8 cellular contexts compared by ENCODE assay signal in genomic region chr5:112976432-112977309, GRCh38. TPM values are rescaled to one million over a fixed set of nuclear protein-coding genes. Genes with fewer than 3 reads are reported as not detected.
A peak's percentile ranks its signal among the peaks of the same experiment; 100 is the strongest.
DNase-seq lines count a peak whose midpoint lies in the region; ATAC-seq and TF ChIP-seq lines count a peak whose summit lies in the region.

Gene DCP2 (plus strand): TSS chr5:112976798. CDS start chr5:112976934, 136 bp downstream.

- H3K36me3 Mint-ChIP-seq in Calu3 (ENCODE audit: insufficient read depth, unreplicated experiment), result peaks cover 39% of the 10 kb centered on the region

- peak within 1 kb of the TSS; percentile 72 for H3K27ac Mint-ChIP-seq in Calu3 (ENCODE audit: unreplicated experiment)

- H3K27ac ChIP-seq in HUES64 (ENCODE audit: low read depth, low read length), result peak within 1 kb of the TSS; percentile 91
- peak within 1 kb of the TSS; percentile 67 for H3K27ac ChIP-seq in OCI-LY1 (ENCODE audit: low read depth, low read length, poor library complexity, severe bottlenecking)

- no peaks in the 10 kb centered on the region for H4K20me1 ChIP-seq in OCI-LY1 (ENCODE audit: insufficient read depth, low read length)

- H3K27me3 Mint-ChIP-seq in Calu3 (ENCODE audit: unreplicated experiment), result no peaks in the 10 kb centered on the region

- under 1% methylated on average over 75 of the region's 75 CpGs for WGBS in HUES64

- H3K4me1 ChIP-seq in HUES64 (ENCODE audit: insufficient read depth, low read length) (peaks cover 26% of the 10 kb centered on the region), OCI-LY1 (ENCODE audit: insufficient read depth, low read length, severe bottlenecking) (peaks cover 40% of the 10 kb centered on the region)

- H3K4me3 ChIP-seq in HUES64 (ENCODE audit: low read length) (peak within 1 kb of the TSS; percentile 85), OCI-LY1 (ENCODE audit: low read depth, low read length, poor library complexity, severe bottlenecking) (peak within 1 kb of the TSS; percentile 94)

- no peaks in the 10 kb centered on the region for H3K9me3 Mint-ChIP-seq in Calu3 (ENCODE audit: low read depth, unreplicated experiment)

- peak; percentile 95 for ATAC-seq in GM21447 (IDR thresholded peaks at IDR 0.05; ENCODE audit: unreplicated experiment)

- H3F3A ChIP-seq in OCI-LY1 (ENCODE audit: insufficient read depth, low read length), result no peaks in the 10 kb centered on the region

- peak within 1 kb of the TSS; percentile 85 for H3K4me2 ChIP-seq in OCI-LY1 (ENCODE audit: low read length)

- peak within 1 kb of the TSS; percentile 83 for H3K4me3 Mint-ChIP-seq in Calu3 (ENCODE audit: low read depth, unreplicated experiment)

- H3K36me3 ChIP-seq in HUES64 (ENCODE audit: insufficient read depth, low read length) (peaks cover 8% of the 10 kb centered on the region), OCI-LY1 (ENCODE audit: insufficient read depth, low read length) (peaks cover 16% of the 10 kb centered on the region)

- H3K9me3 ChIP-seq in HUES64 (ENCODE audit: insufficient read depth, low read depth, low read length) (no peaks in the 10 kb centered on the region), OCI-LY1 (ENCODE audit: low read length) (no peaks in the 10 kb centered on the region)

- peak within 1 kb of the TSS; percentile 85 for H3K9ac ChIP-seq in HUES64 (ENCODE audit: low read depth, low read length)
- H3K9ac ChIP-seq in OCI-LY1 (ENCODE audit: low read length), result peak within 1 kb of the TSS; percentile 94

- CTCF ChIA-PET in Calu3 (lab: Charles Lee), result interaction anchor here (0.7 to 1.3 kb wide), 6 partner anchors 12 to 98 kb away, joined by 3 to 9 read pairs (median 4); partner anchors contain the start of gene REEP5

- peaks cover 30% of the 10 kb centered on the region for H3K4me1 Mint-ChIP-seq in Calu3 (ENCODE audit: low read depth, unreplicated experiment)

- no TSS peak for BruUV-seq in Calu3 (replicated peaks; lab: Mats Ljungman, UMichigan)

- no peak within 1 kb of the TSS; the same call in 1 of the 2 replicates for H2AFZ ChIP-seq in OCI-LY1 (ENCODE audit: low read length)

- H3K27me3 ChIP-seq in HUES64 (ENCODE audit: insufficient read depth, low read length), result no peaks in the 10 kb centered on the region
- H3K27me3 ChIP-seq in OCI-LY1 (ENCODE audit: insufficient read depth, low read length), result no peaks in the 10 kb centered on the region

- H3K79me2 ChIP-seq in OCI-LY1 (ENCODE audit: insufficient read depth, low read length), result peaks cover 48% of the 10 kb centered on the region

- TF ChIP-seq CTCF in Calu3 (IDR thresholded peaks at IDR 0.05; ENCODE audit: unreplicated experiment), result no peak
- no peak for TF ChIP-seq CTCF in OCI-LY1 (IDR thresholded peaks at IDR 0.05; ENCODE audit: low read length)

- in situ Hi-C loops in endometrial microvascular endothelial cells (cut with HindIII; ENCODE audit: inconsistent ontology term, low pct_unique_long_range_greater_than_20kb, low sequenced_read_pairs), result no loop called here

- DNase-seq in Calu3, result peak; percentile 97
- peak; percentile 95 for DNase-seq in activated CD8-positive, alpha-beta memory T cell treated with anti-CD3 and anti-CD28 coated beads, Interleukin-2, amount 50 U/mL, for 4 hours
- peak; percentile 97 for DNase-seq in mesenteric fat pad (ENCODE audit: low spot score)
- DNase-seq in stimulated activated CD8-positive, alpha-beta memory T cell treated with anti-CD3 and anti-CD28 coated beads, Interleukin-15, amount 100 ng/mL, for 24 hours (ENCODE audit: low read depth), result peak; percentile 72

- intact Hi-C loops in Calu3 (cut with micrococcal nuclease; ENCODE audit: unreplicated experiment), result no loop called here

- no peaks in the 10 kb centered on the region for H3K9me2 ChIP-seq in OCI-LY1 (ENCODE audit: low read depth, low read length)

RNA-seq across cellular contexts. Expression of gene DCP2, which starts in this region (rescaled TPM):
- total RNA-seq in Calu3 (2022) (56.0 and 57.8 TPM in 2 replicates), endometrial microvascular endothelial cells (ENCODE audit: inconsistent ontology term) (22.3 TPM), mesenteric fat pad (39.2 TPM)
- polyA plus RNA-seq in HUES64 (2013, experiment 1 of 2), result 32.7 TPM
- polyA plus RNA-seq in HUES64 (2013, experiment 2 of 2), result 33.7 TPM

Comparison
In these comparisons a context has a peak if more than half of its experiments do, and no peak if none do; other contexts are left out.
1. Peak in every context shown above with its lines: DNase-seq, ATAC-seq, H3K4me3 ChIP-seq and H3K27ac ChIP-seq.